ENCODE assay signal across 21 cellular contexts in genomic region chr11:65630215-65630614, GRCh38. TPM values are rescaled to one million over a fixed set of nuclear protein-coding genes. Genes with fewer than 3 reads are reported as not detected.
"Had no signal": no experiment of that assay in that cellular context is flagged by ENCODE, and none has a peak within 500 bp of the region (broad histone marks: within the 10 kb centered on the region; RNA-seq: fewer than 3 reads in every experiment).

No MANE protein-coding gene starts in this region.

- ATAC-seq: effector memory CD8-positive, alpha-beta T cell; gastrocnemius medialis; naive thymus-derived CD4-positive, alpha-beta T cell; psoas muscle had no signal

- FAIRE-seq: colon, keratinocyte, small intestine had no signal

- H3K27ac ChIP-seq: epithelial cell of prostate, esophagus muscularis mucosa, gastrocnemius medialis, neutrophil, psoas muscle, stomach had no signal

- DNase-seq: effector memory CD8-positive, alpha-beta T cell; gastrocnemius medialis; immature natural killer cell; mesendoderm; naive thymus-derived CD4-positive, alpha-beta T cell; nephron progenitor cell; psoas muscle; retina; small intestine; stimulated activated CD4-positive, alpha-beta T cell treated with anti-CD3 and anti-CD28 coated beads, Interleukin-12 subunit alpha, Interleukin-12 subunit beta, amount 100 ng/mL, for 4 hours; stimulated activated naive CD4-positive, alpha-beta T cell; stomach; substantia nigra; trophoblast cell had no signal

- H3K4me1 ChIP-seq: gastrocnemius medialis, psoas muscle had no signal

- H3K4me3 ChIP-seq: esophagus muscularis mucosa, gastrocnemius medialis, psoas muscle, stomach had no signal

- H3K9me3 ChIP-seq: esophagus muscularis mucosa, gastrocnemius medialis, neutrophil, psoas muscle, stomach had no signal

- H3K27me3 ChIP-seq: esophagus muscularis mucosa, gastrocnemius medialis, neutrophil, stomach had no signal

RNA-seq across cellular contexts. Expression of gene KCNK7, which starts 34.6 kb away (rescaled TPM):
- total RNA-seq: fibroblast of villous mesenchyme, osteoblast had no signal
- polyA plus RNA-seq: immature natural killer cell had no signal
